10 cellular contexts compared by ENCODE assay signal in genomic region chr12:6273209-6273928, GRCh38. TPM values are rescaled to one million over a fixed set of nuclear protein-coding genes. Genes with fewer than 3 reads are reported as not detected.
A peak's percentile ranks its signal among the peaks of the same experiment; 100 is the strongest.
DNase-seq lines count a peak whose midpoint lies in the region; ATAC-seq and TF ChIP-seq lines count a peak whose summit lies in the region.
"Had no signal": no experiment of that assay in that cellular context is flagged by ENCODE, and none has a peak within 500 bp of the region (broad histone marks: within the 10 kb centered on the region; RNA-seq: fewer than 3 reads in every experiment).

No MANE protein-coding gene starts in this region.

- H3K4me1 ChIP-seq in HCT116 (ENCODE audit: control insufficient read depth in 1 of 2, insufficient read depth in 2 of 2, low read length in 2 of 2) (peaks cover 54 to 56% of the 10 kb centered on the region in 2 experiments), iPS-20b (ENCODE audit: insufficient read depth, low read length) (peaks cover 41% of the 10 kb centered on the region), smooth muscle cell (ENCODE audit: low read depth) (peaks cover 23% of the 10 kb centered on the region)

- H3K4me2 ChIP-seq in HCT116 (ENCODE audit: low read length): peak overlapping the region; percentile 73
- H3K4me2 ChIP-seq in smooth muscle cell: no peak overlapping the region

- peak overlapping the region; percentile 38 for H3K9ac ChIP-seq in HCT116 (ENCODE audit: low read length)
- peak overlapping the region; percentile 10; the same call in 1 of the 2 replicates for H3K9ac ChIP-seq in iPS-20b (ENCODE audit: low read depth, low read length)
- peak overlapping the region; percentile 40 for H3K9ac ChIP-seq in smooth muscle cell (ENCODE audit: low read depth)

- H3K27ac ChIP-seq in HCT116 (ENCODE audit: low read depth, low read length): peak overlapping the region; percentile 84
- peak overlapping the region; percentile 12 for H3K27ac ChIP-seq in iPS-20b (ENCODE audit: low read length)
- H3K27ac ChIP-seq in smooth muscle cell (ENCODE audit: low read depth): peak overlapping the region; percentile 84
- H3K27ac ChIP-seq in caudate nucleus (ENCODE audit: low read depth, low read length): no peak overlapping the region

- H4K20me1 ChIP-seq in HCT116 (ENCODE audit: insufficient read depth) (no peaks in the 10 kb centered on the region), smooth muscle cell (ENCODE audit: low read depth) (no peaks in the 10 kb centered on the region)

- 75% methylated on average over 10 of the region's 11 CpGs for whole genome bisulfite sequencing in smooth muscle cell (ENCODE audit: low lambda C conversion rate)

- peak overlapping the region; percentile 41 for H3K4me3 Mint-ChIP-seq in activated T-helper 17 cell treated with anti-CD3 and anti-CD28 coated beads, Interleukin-2, amount 50 U/mL, for 72 hours
- H3K4me3 Mint-ChIP-seq: CD8-positive, alpha-beta memory T cell had no signal

- CTCF ChIA-PET in HCT116 (lab: Charles Lee): interaction anchor here (1.0 to 3.4 kb wide), 4 partner anchors 11 to 192 kb away, joined by 3 to 21 read pairs (median 7); no protein-coding TSS in a partner anchor

- peaks cover 18% of the 10 kb centered on the region for H3K27me3 Mint-ChIP-seq in activated T-helper 17 cell treated with anti-CD3 and anti-CD28 coated beads, Interleukin-2, amount 50 U/mL, for 72 hours

- peak overlapping the region; percentile 30 for H3K27ac Mint-ChIP-seq in activated T-helper 17 cell treated with anti-CD3 and anti-CD28 coated beads, Interleukin-2, amount 50 U/mL, for 72 hours

- no TSS peak for BruUV-seq in HCT116 (replicated peaks; lab: Mats Ljungman, UMichigan)

- H3K36me3 Mint-ChIP-seq in activated T-helper 17 cell treated with anti-CD3 and anti-CD28 coated beads, Interleukin-2, amount 50 U/mL, for 72 hours (ENCODE audit: low read depth): no peaks in the 10 kb centered on the region
- H3K36me3 Mint-ChIP-seq: CD8-positive, alpha-beta memory T cell had no signal

- H3K79me2 ChIP-seq in HCT116 (ENCODE audit: insufficient read depth, low read length) (no peaks in the 10 kb centered on the region), smooth muscle cell (ENCODE audit: low read depth) (no peaks in the 10 kb centered on the region)

- RAD21 ChIA-PET in HCT116 (lab: Charles Lee; ENCODE audit: low non-redundant PET in 1 of 2, low total read pairs in 2 of 2, uncharacterized antibody in 2 of 2, unreplicated experiment in 2 of 2): interaction anchor here (0.6 to 1.3 kb wide), 3 partner anchors 72 to 180 kb away, joined by 3 to 4 read pairs (median 3); no protein-coding TSS in a partner anchor

- ATAC-seq in HCT116 (peak; percentile 11), GM18867 (IDR thresholded peaks at IDR 0.05; ENCODE audit: unreplicated experiment) (no peak), HG03175 (IDR thresholded peaks at IDR 0.05; ENCODE audit: unreplicated experiment) (no peak)
- no peak for ATAC-seq in activated T-helper 17 cell treated with anti-CD3 and anti-CD28 coated beads, Interleukin-2, amount 50 U/mL, for 72 hours (replicated peaks)

- H3F3A ChIP-seq in smooth muscle cell (ENCODE audit: low read depth): peaks cover 6% of the 10 kb centered on the region

- H3K4me1 Mint-ChIP-seq in activated T-helper 17 cell treated with anti-CD3 and anti-CD28 coated beads, Interleukin-2, amount 50 U/mL, for 72 hours: peaks cover 4% of the 10 kb centered on the region

- no peak for DNase-seq in HCT116 (ENCODE audit: low read depth, low spot score)
- no peak for DNase-seq in smooth muscle cell (lab: John Stamatoyannopoulos, UW; ENCODE audit: unreplicated experiment)
- DNase-seq in caudate nucleus (lab: John Stamatoyannopoulos, UW): no peak
- no peak for DNase-seq in ACHN
- DNase-seq: CD8-positive, alpha-beta memory T cell had no signal

- no peak for TF ChIP-seq RAD21 in HCT116 (IDR thresholded peaks at IDR 0.05; ENCODE audit: low read depth)

- H3K9me3 Mint-ChIP-seq in activated T-helper 17 cell treated with anti-CD3 and anti-CD28 coated beads, Interleukin-2, amount 50 U/mL, for 72 hours: no peaks in the 10 kb centered on the region
- H3K9me3 Mint-ChIP-seq: CD8-positive, alpha-beta memory T cell had no signal

- TF ChIP-seq CTCF in HCT116 (IDR thresholded peaks at IDR 0.05 in 2 of 3, conservative IDR thresholded peaks at IDR 0.05 in 1 of 3; ENCODE audit: borderline replicate concordance in 1 of 3, insufficient read depth in 1 of 3, low read depth in 2 of 3, low read length in 2 of 3) (peak in 2 of 3 experiments; percentile 29 to 44; a peak in 3 of 6 replicates), smooth muscle cell (IDR thresholded peaks at IDR 0.05; ENCODE audit: borderline replicate concordance, insufficient read depth, poor library complexity, severe bottlenecking) (peak; percentile 3)

- H3K4me3 ChIP-seq in HCT116 (replicated peaks in 1 of 2; ENCODE audit: low read depth in 1 of 2, low read length in 2 of 2) (peak overlapping the region; percentile 7 to 38; a peak in 3 of 4 replicates), iPS-20b (ENCODE audit: low read length) (no peak overlapping the region), smooth muscle cell (no peak overlapping the region)

- in situ Hi-C loops in ACHN (cut with HindIII; ENCODE audit: low pct_ligation_motif_present, low pct_unique_long_range_greater_than_20kb, low sequenced_read_pairs): no loop called here

- intact Hi-C loops in HCT116 (cut with micrococcal nuclease): no loop called here

- TF ChIP-seq POLR2A in HCT116 (IDR thresholded peaks at IDR 0.05; ENCODE audit: borderline replicate concordance, extremely low read depth, insufficient read depth, insufficient read length): no peak

- POLR2A ChIA-PET in HCT116 (lab: Charles Lee): interaction anchor here (1.3 to 1.4 kb wide), 2 partner anchors 23 to 189 kb away, joined by 3 read pairs; no protein-coding TSS in a partner anchor

- H2AFZ ChIP-seq in HCT116 (ENCODE audit: low read depth, low read length, poor library complexity, severe bottlenecking): peak overlapping the region; percentile 22
- H2AFZ ChIP-seq in smooth muscle cell (ENCODE audit: low read depth): no peak overlapping the region

- no peaks in the 10 kb centered on the region for H3K9me3 ChIP-seq in HCT116 (ENCODE audit: control insufficient read depth in 1 of 2, insufficient read depth in 1 of 2, low read depth in 1 of 2, low read length in 2 of 2)
- no peaks in the 10 kb centered on the region for H3K9me3 ChIP-seq in iPS-20b (ENCODE audit: insufficient read depth, low read depth, low read length)
- H3K9me3 ChIP-seq in smooth muscle cell (replicated peaks; ENCODE audit: low read depth): no peaks in the 10 kb centered on the region

- H3K9me2 ChIP-seq in HCT116 (ENCODE audit: insufficient read depth): no peaks in the 10 kb centered on the region

- H3K36me3 ChIP-seq in HCT116 (ENCODE audit: control insufficient read depth in 1 of 2, insufficient read depth in 2 of 2, low read length in 2 of 2) (no peaks in the 10 kb centered on the region), iPS-20b (ENCODE audit: insufficient read depth, low read depth, low read length) (no peaks in the 10 kb centered on the region), smooth muscle cell (ENCODE audit: low read depth) (no peaks in the 10 kb centered on the region)

- H3K27me3 ChIP-seq in HCT116 (ENCODE audit: insufficient read depth, low read length) (no peaks in the 10 kb centered on the region; the same call in 1 of the 2 replicates), iPS-20b (ENCODE audit: insufficient read depth, low read length) (peaks cover 6% of the 10 kb centered on the region; the same call in 1 of the 2 replicates), smooth muscle cell (ENCODE audit: low read depth) (no peaks in the 10 kb centered on the region)

TF ChIP-seq in HCT116, 20 proteins besides CTCF, POLR2A, EP300 and RAD21:
- TF ChIP-seq TCF7L2 (IDR thresholded peaks at IDR 0.05; ENCODE audit: borderline replicate concordance, extremely low read depth, insufficient read depth, insufficient read length) (peak; percentile 7), SRF (IDR thresholded peaks at IDR 0.05; ENCODE audit: low read depth) (no peak)
- TF ChIP-seq, protein P1, sequence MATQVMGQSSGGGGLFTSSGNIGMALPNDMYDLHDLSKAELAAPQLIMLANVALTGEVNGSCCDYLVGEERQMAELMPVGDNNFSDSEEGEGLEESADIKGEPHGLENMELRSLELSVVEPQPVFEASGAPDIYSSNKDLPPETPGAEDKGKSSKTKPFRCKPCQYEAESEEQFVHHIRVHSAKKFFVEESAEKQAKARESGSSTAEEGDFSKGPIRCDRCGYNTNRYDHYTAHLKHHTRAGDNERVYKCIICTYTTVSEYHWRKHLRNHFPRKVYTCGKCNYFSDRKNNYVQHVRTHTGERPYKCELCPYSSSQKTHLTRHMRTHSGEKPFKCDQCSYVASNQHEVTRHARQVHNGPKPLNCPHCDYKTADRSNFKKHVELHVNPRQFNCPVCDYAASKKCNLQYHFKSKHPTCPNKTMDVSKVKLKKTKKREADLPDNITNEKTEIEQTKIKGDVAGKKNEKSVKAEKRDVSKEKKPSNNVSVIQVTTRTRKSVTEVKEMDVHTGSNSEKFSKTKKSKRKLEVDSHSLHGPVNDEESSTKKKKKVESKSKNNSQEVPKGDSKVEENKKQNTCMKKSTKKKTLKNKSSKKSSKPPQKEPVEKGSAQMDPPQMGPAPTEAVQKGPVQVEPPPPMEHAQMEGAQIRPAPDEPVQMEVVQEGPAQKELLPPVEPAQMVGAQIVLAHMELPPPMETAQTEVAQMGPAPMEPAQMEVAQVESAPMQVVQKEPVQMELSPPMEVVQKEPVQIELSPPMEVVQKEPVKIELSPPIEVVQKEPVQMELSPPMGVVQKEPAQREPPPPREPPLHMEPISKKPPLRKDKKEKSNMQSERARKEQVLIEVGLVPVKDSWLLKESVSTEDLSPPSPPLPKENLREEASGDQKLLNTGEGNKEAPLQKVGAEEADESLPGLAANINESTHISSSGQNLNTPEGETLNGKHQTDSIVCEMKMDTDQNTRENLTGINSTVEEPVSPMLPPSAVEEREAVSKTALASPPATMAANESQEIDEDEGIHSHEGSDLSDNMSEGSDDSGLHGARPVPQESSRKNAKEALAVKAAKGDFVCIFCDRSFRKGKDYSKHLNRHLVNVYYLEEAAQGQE (IDR thresholded peaks at IDR 0.05; ENCODE audit: low read depth): no peak

RNA-seq across cellular contexts. Expression of gene PLEKHG6, which starts 37.1 kb away (rescaled TPM):
- total RNA-seq in HCT116 (2021; ENCODE audit: unreplicated experiment) (27.4 TPM), smooth muscle cell (6.5 and 7.8 TPM in 2 replicates)
- polyA plus RNA-seq in HCT116 (2012): 16.5 and 19.9 TPM in 2 replicates
- total RNA-seq in activated T-helper 17 cell treated with anti-CD3 and anti-CD28 coated beads, Interleukin-2, amount 50 U/mL, for 72 hours: not detected
- 5.2 and 21.9 TPM in 2 replicates for polyA plus RNA-seq in smooth muscle cell
- total RNA-seq: activated CD8-positive, alpha-beta memory T cell treated with anti-CD3 and anti-CD28 coated beads for 36 hours; CD8-positive, alpha-beta memory T cell had no signal

Comparison
In these comparisons a context has a peak if more than half of its experiments do, and no peak if none do; other contexts are left out.
1. H3K4me3 ChIP-seq: peak in HCT116 (2 of 2); none in iPS-20b (single experiment) and smooth muscle cell (single experiment).
2. Peak in every context shown above with its lines, with median percentiles within 50 percentile points of each other: H3K9ac ChIP-seq.